Comparison of ENCODE assay signal across 17 cellular contexts in the genomic region with DNA sequence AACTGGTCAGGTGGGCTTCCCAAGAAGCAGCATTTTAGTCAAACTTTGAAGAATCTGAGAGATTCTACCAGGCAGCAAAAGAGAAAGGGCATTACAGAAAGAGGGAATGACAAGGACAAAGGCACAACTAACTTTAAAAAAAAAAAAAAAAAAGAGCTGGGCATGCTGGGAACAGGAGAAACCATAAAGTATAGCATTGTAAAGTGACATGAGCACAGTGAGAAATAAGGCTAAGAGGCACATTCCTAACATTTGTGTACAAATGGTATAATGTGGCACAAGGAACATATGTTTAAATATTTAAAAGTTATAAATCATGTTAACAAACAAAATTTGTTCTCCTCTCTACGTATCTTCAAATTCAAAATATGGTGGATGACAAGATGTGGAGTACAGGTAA.
DNase-seq lines count a peak whose midpoint lies in the region; ATAC-seq and TF ChIP-seq lines count a peak whose summit lies in the region.
"Had no signal": no experiment of that assay in that cellular context is flagged by ENCODE, and none has a peak within 500 bp of the region (broad histone marks: within the 10 kb centered on the region; RNA-seq: fewer than 3 reads in every experiment).

No MANE protein-coding gene starts in this region.

- H3K4me1 Mint-ChIP-seq in IgD-negative memory B cell = peaks cover 13 to 19% (median 18%) of the 10 kb centered on the region in 3 donors
- peaks cover 43% of the 10 kb centered on the region for H3K4me1 Mint-ChIP-seq in activated B cell treated with CpG ODN at 0.5 μM for 24 hours
- peaks cover 11% of the 10 kb centered on the region for H3K4me1 Mint-ChIP-seq in mesothelial cell of epicardium
- peaks cover 3 to 16% of the 10 kb centered on the region in 2 donors for H3K4me1 Mint-ChIP-seq in stimulated activated naive B cell treated with anti-CD40 and anti-IgM and Interleukin-4, amounts not matched to agents 10 μg/mL and 1 μg/mL and 100 μg/mL, for 72 hours
- H3K4me1 Mint-ChIP-seq in T-helper 17 cell = no peaks in the 10 kb centered on the region
- H3K4me1 Mint-ChIP-seq: GM23338 had no signal

- no peak for DNase-seq in activated B cell treated with CpG ODN at 0.5 μM for 24 hours
- no peak for DNase-seq in mesothelial cell of epicardium (ENCODE audit: low spot score in 2 of 2, unreplicated experiment in 2 of 2)
- DNase-seq in stimulated activated naive B cell treated with anti-CD40 and anti-IgM and Interleukin-4, amounts not matched to agents 10 μg/mL and 1 μg/mL and 100 μg/mL, for 72 hours = no peak
- DNase-seq in T-helper 17 cell = no peak
- DNase-seq: BE2C; DMS153; NCI-H1092; NCI-H2107; NCI-H345; NCI-H526 treated with DMSO at 0.1 percent for 48 hours; NK-92 treated with Interleukin-12 subunit alpha and Interleukin-12 subunit beta, amount 100 ng/mL, for 24 hours; SK-N-SH had no signal

- H3K27ac Mint-ChIP-seq in IgD-negative memory B cell (peak overlapping the region in 2 of 3 donors; percentile 13 to 42), activated B cell treated with CpG ODN at 0.5 μM for 24 hours (peak overlapping the region; percentile 89), mesothelial cell of epicardium (peak overlapping the region; percentile 54), T-helper 17 cell (no peak overlapping the region)
- H3K27ac Mint-ChIP-seq in stimulated activated naive B cell treated with anti-CD40 and anti-IgM and Interleukin-4, amounts not matched to agents 10 μg/mL and 1 μg/mL and 100 μg/mL, for 72 hours = peak overlapping the region; percentile 2
- H3K27ac Mint-ChIP-seq: GM23338 had no signal

- CTCF ChIA-PET in activated B cell treated with CpG ODN at 0.5 μM for 24 hours (lab: Charles Lee) = no interaction called here

- POLR2A ChIA-PET in activated B cell treated with CpG ODN at 0.5 μM for 24 hours (lab: Charles Lee) = no interaction called here

- no peaks in the 10 kb centered on the region for H3K27me3 Mint-ChIP-seq in IgD-negative memory B cell
- no peaks in the 10 kb centered on the region for H3K27me3 Mint-ChIP-seq in activated B cell treated with CpG ODN at 0.5 μM for 24 hours
- H3K27me3 Mint-ChIP-seq in mesothelial cell of epicardium (ENCODE audit: low read depth) = no peaks in the 10 kb centered on the region
- H3K27me3 Mint-ChIP-seq in stimulated activated naive B cell treated with anti-CD40 and anti-IgM and Interleukin-4, amounts not matched to agents 10 μg/mL and 1 μg/mL and 100 μg/mL, for 72 hours = no peaks in the 10 kb centered on the region
- peaks cover 5% of the 10 kb centered on the region for H3K27me3 Mint-ChIP-seq in T-helper 17 cell

- ATAC-seq in activated B cell treated with CpG ODN at 0.5 μM for 24 hours (ENCODE audit: low read depth) = no peak
- no peak for ATAC-seq in stimulated activated naive B cell treated with anti-CD40 and anti-IgM and Interleukin-4, amounts not matched to agents 10 μg/mL and 1 μg/mL and 100 μg/mL, for 72 hours (replicated peaks)
- ATAC-seq in GM18519 (IDR thresholded peaks at IDR 0.05; ENCODE audit: low FRiP score, unreplicated experiment) = no peak
- no peak for ATAC-seq in T-helper 17 cell
- ATAC-seq in GM19328 (IDR thresholded peaks at IDR 0.05; ENCODE audit: unreplicated experiment) = no peak
- ATAC-seq: GM23338, Right ventricle myocardium inferior had no signal

- H3K36me3 Mint-ChIP-seq in IgD-negative memory B cell (peaks cover 4% of the 10 kb centered on the region), activated B cell treated with CpG ODN at 0.5 μM for 24 hours (ENCODE audit: low read depth) (peaks cover 19% of the 10 kb centered on the region), mesothelial cell of epicardium (peaks cover 5% of the 10 kb centered on the region), T-helper 17 cell (ENCODE audit: low read depth) (no peaks in the 10 kb centered on the region)
- H3K36me3 Mint-ChIP-seq in stimulated activated naive B cell treated with anti-CD40 and anti-IgM and Interleukin-4, amounts not matched to agents 10 μg/mL and 1 μg/mL and 100 μg/mL, for 72 hours = peaks cover 20 to 37% of the 10 kb centered on the region in 2 donors

- intact Hi-C loops in activated B cell treated with CpG ODN at 0.5 μM for 24 hours (cut with micrococcal nuclease) = loop anchor here (2.0 to 5.0 kb wide), 8 partner anchors 40 to 1619 kb away; partner anchors contain the start of genes HS2ST1, MCOLN2 and SELENOF

- no peak for TF ChIP-seq CTCF in activated B cell treated with CpG ODN at 0.5 μM for 24 hours (IDR thresholded peaks at IDR 0.05)
- no peak for TF ChIP-seq CTCF in mesothelial cell of epicardium (IDR thresholded peaks at IDR 0.05; ENCODE audit: unreplicated experiment)

- H3K9me3 Mint-ChIP-seq in IgD-negative memory B cell (peaks cover 7 to 13% (median 9%) of the 10 kb centered on the region in 3 donors), activated B cell treated with CpG ODN at 0.5 μM for 24 hours (peaks cover 28% of the 10 kb centered on the region), mesothelial cell of epicardium (peaks cover 31% of the 10 kb centered on the region)
- H3K9me3 Mint-ChIP-seq in stimulated activated naive B cell treated with anti-CD40 and anti-IgM and Interleukin-4, amounts not matched to agents 10 μg/mL and 1 μg/mL and 100 μg/mL, for 72 hours = peaks cover 20 to 29% of the 10 kb centered on the region in 2 donors

- H3K4me3 Mint-ChIP-seq in IgD-negative memory B cell = peak overlapping the region in 2 of 4 donors; percentile 69 to 81
- peak overlapping the region; percentile 5 for H3K4me3 Mint-ChIP-seq in activated B cell treated with CpG ODN at 0.5 μM for 24 hours
- no peak overlapping the region for H3K4me3 Mint-ChIP-seq in mesothelial cell of epicardium
- H3K4me3 Mint-ChIP-seq in stimulated activated naive B cell treated with anti-CD40 and anti-IgM and Interleukin-4, amounts not matched to agents 10 μg/mL and 1 μg/mL and 100 μg/mL, for 72 hours = no peak overlapping the region
- H3K4me3 Mint-ChIP-seq in T-helper 17 cell = no peak overlapping the region
- H3K4me3 Mint-ChIP-seq: GM23338 had no signal

- no peaks in the 10 kb centered on the region for H3K9me3 ChIP-seq in T-helper 17 cell (ENCODE audit: control insufficient read depth, low read length, poor library complexity, severe bottlenecking)
- H3K9me3 ChIP-seq: BE2C, SK-N-SH had no signal
